18 cellular contexts compared by ENCODE assay signal in genomic region chr5:138946241-138946623, GRCh38.
DNase-seq lines count a peak whose midpoint lies in the region; ATAC-seq lines count a peak whose summit lies in the region.
"Had no signal": no experiment of that assay in that cellular context is flagged by ENCODE, and none has a peak within 500 bp of the region (broad histone marks: within the 10 kb centered on the region; RNA-seq: fewer than 3 reads in every experiment).

No MANE protein-coding gene starts in this region.

- CTCF ChIA-PET in activated CD4-positive, alpha-beta memory T cell treated with anti-CD3 and anti-CD28 coated beads for 36 hours (lab: Charles Lee): no interaction called here

- H3K4me1 Mint-ChIP-seq in activated CD4-positive, alpha-beta memory T cell treated with anti-CD3 and anti-CD28 coated beads for 36 hours (ENCODE audit: low read depth): no peaks in the 10 kb centered on the region
- H3K4me1 Mint-ChIP-seq: activated B cell treated with CpG ODN at 0.5 μM for 24 hours had no signal

- POLR2A ChIA-PET in activated CD4-positive, alpha-beta memory T cell treated with anti-CD3 and anti-CD28 coated beads for 36 hours (lab: Charles Lee): no interaction called here

- H3K36me3 Mint-ChIP-seq in activated CD4-positive, alpha-beta memory T cell treated with anti-CD3 and anti-CD28 coated beads for 36 hours: peaks cover 11% of the 10 kb centered on the region

- ATAC-seq in HG03457 (IDR thresholded peaks at IDR 0.05; ENCODE audit: unreplicated experiment): no peak
- ATAC-seq: stimulated activated naive CD8-positive, alpha-beta T cell treated with anti-CD3 and anti-CD28 coated beads, Interleukin-15, Interleukin-2, amounts not matched to agents 100 U/mL and 50 U/mL, for 24 hours had no signal

- DNase-seq in D341Med (ENCODE audit: low spot score) (peak; percentile 20), amygdala (lab: John Stamatoyannopoulos, UW) (peak in 36 of 56 donors; percentile 37 to 85 (median 64)), iPS-NIHi11 (ENCODE audit: low spot score) (peak; percentile 91), posterior cingulate gyrus (peak in 9 of 10 donors; percentile 79 to 98 (median 85)), RKO (ENCODE audit: low spot score) (no peak)
- DNase-seq in activated CD4-positive, alpha-beta T cell treated with anti-CD3 and anti-CD28 coated beads, Interleukin-2, amount 50 U/mL, for 1 hour: no peak
- no peak for DNase-seq in activated CD4-positive, alpha-beta memory T cell treated with anti-CD3 and anti-CD28 coated beads for 36 hours
- DNase-seq: activated B cell treated with CpG ODN at 0.5 μM for 24 hours; activated gamma-delta T cell treated with Interleukin-2 at 50 U/mL for 16 hours; EL; immature natural killer cell; mammary epithelial cell; NCI-H510A; SIG-M5; stimulated activated naive CD8-positive, alpha-beta T cell treated with anti-CD3 and anti-CD28 coated beads, Interleukin-15, Interleukin-2, amounts not matched to agents 100 U/mL and 50 U/mL, for 24 hours; uterus had no signal

- no peak overlapping the region for H3K27ac Mint-ChIP-seq in activated CD4-positive, alpha-beta memory T cell treated with anti-CD3 and anti-CD28 coated beads for 36 hours
- H3K27ac Mint-ChIP-seq: activated B cell treated with CpG ODN at 0.5 μM for 24 hours had no signal

- H3K4me3 Mint-ChIP-seq in activated CD4-positive, alpha-beta memory T cell treated with anti-CD3 and anti-CD28 coated beads for 36 hours: no peak overlapping the region
- H3K4me3 Mint-ChIP-seq: activated B cell treated with CpG ODN at 0.5 μM for 24 hours, immature natural killer cell had no signal

- no peaks in the 10 kb centered on the region for H3K9me3 Mint-ChIP-seq in activated CD4-positive, alpha-beta memory T cell treated with anti-CD3 and anti-CD28 coated beads for 36 hours
- H3K9me3 Mint-ChIP-seq: activated B cell treated with CpG ODN at 0.5 μM for 24 hours, immature natural killer cell, neural crest cell had no signal

- intact Hi-C loops in posterior cingulate gyrus (cut with DNase I): no loop called here
- intact Hi-C loops in activated CD4-positive, alpha-beta memory T cell treated with anti-CD3 and anti-CD28 coated beads for 36 hours (cut with micrococcal nuclease): no loop called here

- no peaks in the 10 kb centered on the region for H3K27me3 Mint-ChIP-seq in activated CD4-positive, alpha-beta memory T cell treated with anti-CD3 and anti-CD28 coated beads for 36 hours
- H3K27me3 Mint-ChIP-seq: activated B cell treated with CpG ODN at 0.5 μM for 24 hours had no signal

Comparison
In these comparisons a context has a peak if more than half of its experiments do, and no peak if none do; other contexts are left out.
1. DNase-seq: peak in D341Med (single experiment), amygdala (36 of 56), iPS-NIHi11 (single experiment) and posterior cingulate gyrus (9 of 10); none in RKO (single experiment), activated CD4-positive, alpha-beta T cell treated with anti-CD3 and anti-CD28 coated beads, Interleukin-2, amount 50 U/mL, for 1 hour (single experiment) and activated CD4-positive, alpha-beta memory T cell treated with anti-CD3 and anti-CD28 coated beads for 36 hours (single experiment).